Comparison of ENCODE assay signal across 1 cellular context in the genomic region with DNA sequence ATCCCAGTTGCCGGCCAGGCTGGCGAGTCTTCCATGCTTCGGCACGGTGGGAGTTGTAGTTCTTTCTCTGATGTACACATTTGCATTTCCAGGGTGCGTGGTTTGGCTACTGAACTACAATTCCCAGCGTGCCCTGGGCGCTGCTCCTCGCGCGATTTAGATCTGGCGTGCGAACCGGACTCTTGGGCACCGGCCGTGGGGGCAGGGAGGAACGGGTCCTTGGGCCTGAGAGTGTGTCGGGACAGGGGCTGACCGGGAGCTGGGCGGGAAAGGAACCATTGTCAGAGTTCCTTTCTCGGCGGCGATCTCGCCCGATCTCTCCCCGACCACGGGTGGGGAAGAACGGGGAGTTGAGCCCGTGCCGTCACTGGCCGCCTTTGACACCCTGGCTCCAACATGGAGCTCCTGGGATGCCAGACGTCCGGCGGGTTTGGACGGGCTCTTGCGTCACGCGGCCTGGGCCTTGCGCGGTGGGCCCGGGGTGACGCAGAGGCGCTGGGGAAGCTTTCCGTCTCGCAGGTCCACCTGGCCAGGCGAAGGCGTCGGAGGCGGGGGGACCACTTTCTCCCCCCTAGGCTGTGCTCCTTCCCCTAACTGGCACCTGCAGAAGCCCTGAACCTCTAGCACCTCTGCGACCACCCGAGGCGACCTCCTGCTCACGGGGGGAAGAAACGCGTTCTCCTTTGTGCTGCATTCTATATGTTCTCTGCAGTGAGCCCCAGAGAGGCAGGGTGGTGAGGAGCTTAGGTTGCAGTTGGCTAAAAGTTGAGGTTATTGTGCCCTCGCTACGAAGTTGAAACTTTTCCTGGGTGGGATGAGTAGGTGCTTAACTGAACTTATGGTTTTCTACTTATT.
TF ChIP-seq lines count a peak whose summit lies in the region.

No MANE protein-coding gene starts in this region.

TF ChIP-seq in HepG2, 621 proteins besides CTCF, POLR2A, EP300 and RAD21 (continued from another document):
- TF ChIP-seq, protein P1, sequence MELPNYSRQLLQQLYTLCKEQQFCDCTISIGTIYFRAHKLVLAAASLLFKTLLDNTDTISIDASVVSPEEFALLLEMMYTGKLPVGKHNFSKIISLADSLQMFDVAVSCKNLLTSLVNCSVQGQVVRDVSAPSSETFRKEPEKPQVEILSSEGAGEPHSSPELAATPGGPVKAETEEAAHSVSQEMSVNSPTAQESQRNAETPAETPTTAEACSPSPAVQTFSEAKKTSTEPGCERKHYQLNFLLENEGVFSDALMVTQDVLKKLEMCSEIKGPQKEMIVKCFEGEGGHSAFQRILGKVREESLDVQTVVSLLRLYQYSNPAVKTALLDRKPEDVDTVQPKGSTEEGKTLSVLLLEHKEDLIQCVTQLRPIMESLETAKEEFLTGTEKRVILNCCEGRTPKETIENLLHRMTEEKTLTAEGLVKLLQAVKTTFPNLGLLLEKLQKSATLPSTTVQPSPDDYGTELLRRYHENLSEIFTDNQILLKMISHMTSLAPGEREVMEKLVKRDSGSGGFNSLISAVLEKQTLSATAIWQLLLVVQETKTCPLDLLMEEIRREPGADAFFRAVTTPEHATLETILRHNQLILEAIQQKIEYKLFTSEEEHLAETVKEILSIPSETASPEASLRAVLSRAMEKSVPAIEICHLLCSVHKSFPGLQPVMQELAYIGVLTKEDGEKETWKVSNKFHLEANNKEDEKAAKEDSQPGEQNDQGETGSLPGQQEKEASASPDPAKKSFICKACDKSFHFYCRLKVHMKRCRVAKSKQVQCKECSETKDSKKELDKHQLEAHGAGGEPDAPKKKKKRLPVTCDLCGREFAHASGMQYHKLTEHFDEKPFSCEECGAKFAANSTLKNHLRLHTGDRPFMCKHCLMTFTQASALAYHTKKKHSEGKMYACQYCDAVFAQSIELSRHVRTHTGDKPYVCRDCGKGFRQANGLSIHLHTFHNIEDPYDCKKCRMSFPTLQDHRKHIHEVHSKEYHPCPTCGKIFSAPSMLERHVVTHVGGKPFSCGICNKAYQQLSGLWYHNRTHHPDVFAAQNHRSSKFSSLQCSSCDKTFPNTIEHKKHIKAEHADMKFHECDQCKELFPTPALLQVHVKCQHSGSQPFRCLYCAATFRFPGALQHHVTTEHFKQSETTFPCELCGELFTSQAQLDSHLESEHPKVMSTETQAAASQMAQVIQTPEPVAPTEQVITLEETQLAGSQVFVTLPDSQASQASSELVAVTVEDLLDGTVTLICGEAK (IDR thresholded peaks at IDR 0.05) = no peak
- TF ChIP-seq, protein P1 (CRISPR knock-in tag; IDR thresholded peaks at IDR 0.05) = peak; percentile 37
- TF ChIP-seq KMT2A (CRISPR knock-in tag; IDR thresholded peaks at IDR 0.05) (peak; percentile 71; the same call in 1 of the 2 replicates), REL (CRISPR knock-in tag; conservative IDR thresholded peaks at IDR 0.05) (0 out of 2 replicates have a peak, but pooled peaks have one; percentile 55), ISX (CRISPR knock-in tag; conservative IDR thresholded peaks at IDR 0.05) (0 out of 2 replicates have a peak, but pooled peaks have one; percentile 38), IKZF1 (IDR thresholded peaks at IDR 0.05) (no peak), IRX3 (CRISPR knock-in tag; IDR thresholded peaks at IDR 0.05; ENCODE audit: borderline replicate concordance, low read depth) (0 out of 2 replicates have a peak, but pooled peaks have one; percentile 58), ARID2 (CRISPR knock-in tag; IDR thresholded peaks at IDR 0.05; ENCODE audit: borderline replicate concordance) (peak; percentile 91)
- TF ChIP-seq, protein P2, sequence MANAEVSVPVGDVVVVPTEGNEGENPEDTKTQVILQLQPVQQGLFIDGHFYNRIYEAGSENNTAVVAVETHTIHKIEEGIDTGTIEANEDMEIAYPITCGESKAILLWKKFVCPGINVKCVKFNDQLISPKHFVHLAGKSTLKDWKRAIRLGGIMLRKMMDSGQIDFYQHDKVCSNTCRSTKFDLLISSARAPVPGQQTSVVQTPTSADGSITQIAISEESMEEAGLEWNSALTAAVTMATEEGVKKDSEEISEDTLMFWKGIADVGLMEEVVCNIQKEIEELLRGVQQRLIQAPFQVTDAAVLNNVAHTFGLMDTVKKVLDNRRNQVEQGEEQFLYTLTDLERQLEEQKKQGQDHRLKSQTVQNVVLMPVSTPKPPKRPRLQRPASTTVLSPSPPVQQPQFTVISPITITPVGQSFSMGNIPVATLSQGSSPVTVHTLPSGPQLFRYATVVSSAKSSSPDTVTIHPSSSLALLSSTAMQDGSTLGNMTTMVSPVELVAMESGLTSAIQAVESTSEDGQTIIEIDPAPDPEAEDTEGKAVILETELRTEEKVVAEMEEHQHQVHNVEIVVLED (CRISPR knock-in tag; IDR thresholded peaks at IDR 0.05; ENCODE audit: borderline replicate concordance) = peak; percentile 81
